Comparison of ENCODE assay signal across 28 cellular contexts in the genomic region with DNA sequence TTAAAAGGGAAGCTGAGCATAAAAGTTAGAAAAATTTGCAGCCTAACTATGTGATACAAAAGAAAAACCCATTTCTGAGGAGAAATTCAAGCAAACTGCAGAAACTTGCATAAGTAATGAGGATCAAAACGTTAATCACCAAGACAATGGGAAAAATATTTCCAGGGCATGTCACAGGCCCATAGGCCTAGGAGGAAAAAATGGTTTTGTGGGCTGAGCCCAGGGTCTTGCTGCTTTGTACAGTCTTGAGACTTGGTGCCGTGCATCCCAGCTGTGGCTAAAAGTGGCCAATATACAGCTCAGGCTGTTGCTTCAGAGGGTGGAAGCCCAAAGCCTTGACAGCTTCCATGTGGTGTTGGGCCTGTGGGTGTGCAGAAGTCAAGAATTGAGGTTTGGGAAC. TPM values are rescaled to one million over a fixed set of nuclear protein-coding genes. Genes with fewer than 3 reads are reported as not detected.
"Had no signal": no experiment of that assay in that cellular context is flagged by ENCODE, and none has a peak within 500 bp of the region (broad histone marks: within the 10 kb centered on the region; RNA-seq: fewer than 3 reads in every experiment).

No MANE protein-coding gene starts in this region.

- DNase-seq: colonic mucosa; cortex of kidney; effector CD8-positive, alpha-beta T cell; effector memory CD8-positive, alpha-beta T cell; endodermal cell; erythroblast; esophagus squamous epithelium; foreskin fibroblast; foreskin melanocyte; gastrocnemius medialis; glutamatergic neuron; head of caudate nucleus; heart right ventricle; hippocampal formation; left cardiac atrium; left ventricle myocardium superior; lower lobe of right lung; mesenchymal stem cell; midbrain; naive thymus-derived CD4-positive, alpha-beta T cell had no signal

- ATAC-seq: effector memory CD8-positive, alpha-beta T cell; esophagus mucosa; gastrocnemius medialis; heart right ventricle; left cardiac atrium; left lung; left ventricle myocardium superior; lower lobe of right lung; naive thymus-derived CD4-positive, alpha-beta T cell had no signal

- H3K4me3 ChIP-seq: colonic mucosa, esophagus squamous epithelium, gastrocnemius medialis, heart right ventricle, left lung, lower lobe of right lung had no signal

- H3K4me3 Mint-ChIP-seq: dendritic cell treated with granulocyte-macrophage colony-stimulating factor and Interleukin-4, amounts not matched to agents 40 ng/mL and 50 ng/mL, for 4 days; effector memory CD8-positive, alpha-beta T cell; endodermal cell; naive thymus-derived CD4-positive, alpha-beta T cell had no signal

- H3K9me3 Mint-ChIP-seq: dendritic cell treated with granulocyte-macrophage colony-stimulating factor and Interleukin-4, amounts not matched to agents 40 ng/mL and 50 ng/mL, for 4 days had no signal

- H3K36me3 Mint-ChIP-seq: naive thymus-derived CD4-positive, alpha-beta T cell had no signal

- H3K4me1 ChIP-seq: colonic mucosa, esophagus squamous epithelium, gastrocnemius medialis, heart right ventricle, left lung, lower lobe of right lung had no signal

- H3K4me1 Mint-ChIP-seq: endodermal cell; naive thymus-derived CD4-positive, alpha-beta T cell had no signal

- H3K27me3 Mint-ChIP-seq: dendritic cell treated with granulocyte-macrophage colony-stimulating factor and Interleukin-4, amounts not matched to agents 40 ng/mL and 50 ng/mL, for 4 days; effector memory CD8-positive, alpha-beta T cell had no signal

- H3K36me3 ChIP-seq: colonic mucosa, esophagus squamous epithelium, gastrocnemius medialis, heart right ventricle, left lung, lower lobe of right lung had no signal

- H3K27ac ChIP-seq: colonic mucosa, epithelial cell of prostate, esophagus squamous epithelium, gastrocnemius medialis, heart right ventricle, left lung, lower lobe of right lung had no signal

- H3K9me3 ChIP-seq: colonic mucosa, esophagus squamous epithelium, gastrocnemius medialis had no signal

- FAIRE-seq: endometrium, islet of Langerhans, keratinocyte had no signal

- H3K27me3 ChIP-seq: colonic mucosa, esophagus squamous epithelium, gastrocnemius medialis, heart right ventricle, left lung had no signal

- H3K27ac Mint-ChIP-seq: dendritic cell treated with granulocyte-macrophage colony-stimulating factor and Interleukin-4, amounts not matched to agents 40 ng/mL and 50 ng/mL, for 4 days; effector memory CD8-positive, alpha-beta T cell; endodermal cell; naive thymus-derived CD4-positive, alpha-beta T cell had no signal

RNA-seq across cellular contexts. Expression of gene ADAMTS3, which starts 37.7 kb away (rescaled TPM):
- total RNA-seq: mononuclear cell had no signal
- polyA plus RNA-seq: naive thymus-derived CD4-positive, alpha-beta T cell had no signal
